In the genomic region with DNA sequence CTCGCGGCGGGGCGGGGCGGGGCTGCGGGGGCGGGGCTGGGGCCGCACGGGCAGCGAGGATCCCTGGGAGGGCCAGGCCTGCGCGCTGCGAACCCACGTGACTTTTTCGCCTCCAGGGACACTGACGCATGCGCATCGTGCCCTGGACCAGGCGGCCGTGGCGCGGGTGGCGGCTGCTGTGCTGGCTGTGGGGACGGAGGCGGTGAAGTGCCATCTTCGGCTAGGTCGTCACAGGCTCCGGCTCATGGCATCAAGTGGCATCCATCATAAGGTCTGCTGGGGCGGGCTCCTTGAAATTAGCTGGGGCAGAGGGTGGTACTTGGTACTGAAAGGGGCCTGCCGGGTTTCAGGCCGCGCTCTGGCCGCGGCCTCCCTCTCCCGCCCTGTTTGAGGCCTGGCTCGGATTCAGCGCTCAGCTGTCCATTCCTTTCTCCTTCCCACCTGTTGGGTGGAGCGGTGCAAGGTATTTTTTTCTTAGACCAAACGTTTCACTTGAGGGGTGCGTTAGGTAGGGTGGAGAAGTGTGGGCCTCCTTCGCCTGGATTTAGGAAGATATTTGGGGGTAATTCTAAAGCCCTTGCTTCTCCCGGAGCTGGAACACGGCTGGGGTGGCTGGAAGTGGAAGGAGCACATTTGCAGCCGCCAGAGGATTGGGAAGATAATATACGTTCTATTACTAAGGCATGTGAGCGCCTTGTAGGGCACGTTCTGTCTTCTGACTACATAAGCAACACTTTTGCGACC, we compare ENCODE assay signal across 8 cellular contexts. TPM values are rescaled to one million over a fixed set of nuclear protein-coding genes. Genes with fewer than 3 reads are reported as not detected.
A peak's percentile ranks its signal among the peaks of the same experiment; 100 is the strongest.
DNase-seq lines count a peak whose midpoint lies in the region; ATAC-seq and TF ChIP-seq lines count a peak whose summit lies in the region.

A gene with protein sequence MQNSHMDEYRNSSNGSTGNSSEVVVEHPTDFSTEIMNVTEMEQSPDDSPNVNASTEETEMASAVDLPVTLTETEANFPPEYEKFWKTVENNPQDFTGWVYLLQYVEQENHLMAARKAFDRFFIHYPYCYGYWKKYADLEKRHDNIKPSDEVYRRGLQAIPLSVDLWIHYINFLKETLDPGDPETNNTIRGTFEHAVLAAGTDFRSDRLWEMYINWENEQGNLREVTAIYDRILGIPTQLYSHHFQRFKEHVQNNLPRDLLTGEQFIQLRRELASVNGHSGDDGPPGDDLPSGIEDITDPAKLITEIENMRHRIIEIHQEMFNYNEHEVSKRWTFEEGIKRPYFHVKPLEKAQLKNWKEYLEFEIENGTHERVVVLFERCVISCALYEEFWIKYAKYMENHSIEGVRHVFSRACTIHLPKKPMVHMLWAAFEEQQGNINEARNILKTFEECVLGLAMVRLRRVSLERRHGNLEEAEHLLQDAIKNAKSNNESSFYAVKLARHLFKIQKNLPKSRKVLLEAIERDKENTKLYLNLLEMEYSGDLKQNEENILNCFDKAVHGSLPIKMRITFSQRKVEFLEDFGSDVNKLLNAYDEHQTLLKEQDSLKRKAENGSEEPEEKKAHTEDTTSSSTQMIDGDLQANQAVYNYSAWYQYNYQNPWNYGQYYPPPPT (plus strand): TSS at position 138 of the 744 bp plus-strand sequence. CDS start 11,124 bp downstream, outside the sequence.

- H3K4me1 ChIP-seq in iPS-18a (ENCODE audit: control insufficient read depth, low read depth, low read length) (peaks cover 12% of the 10 kb centered on the region), skeletal muscle satellite cell (ENCODE audit: control insufficient read depth, insufficient read depth, low read length) (peaks cover 24% of the 10 kb centered on the region)

- H3K9me3 ChIP-seq in iPS-18a (ENCODE audit: control insufficient read depth, low read depth, low read length), result no peaks in the 10 kb centered on the region
- no peaks in the 10 kb centered on the region for H3K9me3 ChIP-seq in skeletal muscle satellite cell (replicated peaks; ENCODE audit: low read length)

- H3K36me3 ChIP-seq in iPS-18a (ENCODE audit: control insufficient read depth, low read depth, low read length), result no peaks in the 10 kb centered on the region
- no peaks in the 10 kb centered on the region for H3K36me3 ChIP-seq in skeletal muscle satellite cell (ENCODE audit: insufficient read depth, low read length)

- H3K4me2 ChIP-seq in skeletal muscle satellite cell (ENCODE audit: low read length), result peak within 1 kb of the TSS; percentile 88

- in situ Hi-C loops in ACHN (cut with HindIII; ENCODE audit: low pct_ligation_motif_present, low pct_unique_long_range_greater_than_20kb, low sequenced_read_pairs), result no loop called here
- in situ Hi-C loops in T47D (cut with HindIII; ENCODE audit: low pct_unique_long_range_greater_than_20kb, low sequenced_read_pairs), result no loop called here

- H3K4me3 ChIP-seq in iPS-18a (ENCODE audit: low read length) (peak within 1 kb of the TSS; percentile 89), skeletal muscle satellite cell (ENCODE audit: low read length) (peak within 1 kb of the TSS; percentile 90)

- TF ChIP-seq CTCF in VCaP (conservative IDR thresholded peaks at IDR 0.05), result no peak

- H3K9ac ChIP-seq in iPS-18a (ENCODE audit: low read length) (peak within 1 kb of the TSS; percentile 94), skeletal muscle satellite cell (ENCODE audit: low read depth, low read length) (peak within 1 kb of the TSS; percentile 92)

- H3K27ac ChIP-seq in VCaP (peak within 1 kb of the TSS; percentile 88), iPS-18a (ENCODE audit: low read length) (peak within 1 kb of the TSS; percentile 74)

- no peaks in the 10 kb centered on the region for H3K27me3 ChIP-seq in iPS-18a (ENCODE audit: control insufficient read depth, insufficient read depth, low read length)
- H3K27me3 ChIP-seq in skeletal muscle satellite cell (ENCODE audit: control insufficient read depth, insufficient read depth, low read length), result no peaks in the 10 kb centered on the region

- DNase-seq in ACHN (peak; percentile 91), NCI-H2171 treated with DMSO at 0.1 percent for 48 hours (lab: John Stamatoyannopoulos, UW) (peak; percentile 95), T47D (ENCODE audit: low read depth in 1 of 2, low spot score in 1 of 2) (peak; percentile 97)

- ATAC-seq in GM18870 (IDR thresholded peaks at IDR 0.05; ENCODE audit: unreplicated experiment), result peak; percentile 81
- ATAC-seq in HG03108 (IDR thresholded peaks at IDR 0.05; ENCODE audit: unreplicated experiment), result peak; percentile 96

RNA-seq across cellular contexts. Expression of the gene that starts here (rescaled TPM):
- 22.5 and 23.6 TPM in 2 replicates for total RNA-seq in skeletal muscle satellite cell (2012; rRNA removed)

Comparison
In these comparisons a context has a peak if more than half of its experiments do, and no peak if none do; other contexts are left out.
1. Peak in every context shown above with its lines: DNase-seq, ATAC-seq, H3K4me3 ChIP-seq and H3K27ac ChIP-seq.